Comparison of ENCODE assay signal across 8 cellular contexts in genomic region chr15:67127334-67127664, GRCh38.
A peak's percentile ranks its signal among the peaks of the same experiment; 100 is the strongest.
DNase-seq lines count a peak whose midpoint lies in the region; ATAC-seq, FAIRE-seq and TF ChIP-seq lines count a peak whose summit lies in the region.

No MANE protein-coding gene starts in this region.

- no peaks in the 10 kb centered on the region for H3K36me3 ChIP-seq in CD4-positive, alpha-beta memory T cell (ENCODE audit: insufficient read depth, low read length)
- H3K36me3 ChIP-seq in pancreas = no peaks in the 10 kb centered on the region

- H3K9me3 ChIP-seq in CD4-positive, alpha-beta memory T cell (ENCODE audit: control insufficient read depth in 1 of 2, low read length in 2 of 2) = no peaks in the 10 kb centered on the region
- no peaks in the 10 kb centered on the region for H3K9me3 ChIP-seq in pancreas

- peaks cover 10 to 35% of the 10 kb centered on the region in 2 donors for H3K36me3 Mint-ChIP-seq in CD4-positive, alpha-beta memory T cell
- H3K36me3 Mint-ChIP-seq in IgD-negative memory B cell (peaks cover 8% of the 10 kb centered on the region), endothelial cell (ENCODE audit: low read depth, unreplicated experiment) (no peaks in the 10 kb centered on the region)
- peaks cover 18% of the 10 kb centered on the region for H3K36me3 Mint-ChIP-seq in effector memory CD8-positive, alpha-beta T cell (ENCODE audit: insufficient read depth)

- ATAC-seq in effector memory CD8-positive, alpha-beta T cell (replicated peaks) = no peak
- ATAC-seq in pancreas = peak; percentile 10 to 32 (median 20)
- ATAC-seq in HG03571 (IDR thresholded peaks at IDR 0.05; ENCODE audit: unreplicated experiment) = no peak
- no peak for ATAC-seq in HG03442 (IDR thresholded peaks at IDR 0.05; ENCODE audit: unreplicated experiment)

- TF ChIP-seq CTCF in pancreas (IDR thresholded peaks at IDR 0.05) (no peak), endothelial cell (IDR thresholded peaks at IDR 0.05; ENCODE audit: unreplicated experiment) (no peak)

- POLR2A ChIA-PET in CD4-positive, alpha-beta memory T cell (lab: Charles Lee; ENCODE audit: partially characterized antibody) = interaction anchor here (0.6 to 1.4 kb wide), 2 partner anchors 11 to 25 kb away, joined by 3 to 5 read pairs; no protein-coding TSS in a partner anchor

- no peak overlapping the region for H3K27ac ChIP-seq in CD4-positive, alpha-beta memory T cell (ENCODE audit: low read depth, low read length)
- H3K27ac ChIP-seq in pancreas = peak overlapping the region in 3 of 4 donors; percentile 54 to 78 (median 72)

- DNase-seq in CD4-positive, alpha-beta memory T cell = no peak
- DNase-seq in effector memory CD8-positive, alpha-beta T cell = no peak
- no peak for DNase-seq in pancreas
- no peak for DNase-seq in endothelial cell (ENCODE audit: low spot score)
- DNase-seq in SKM-1 treated with dmso at 0.1 percent for 144 hours (lab: John Stamatoyannopoulos, UW; ENCODE audit: unreplicated experiment) = no peak

- H3K4me1 ChIP-seq in CD4-positive, alpha-beta memory T cell (ENCODE audit: insufficient read depth, low read length) = peaks cover 96% of the 10 kb centered on the region
- peaks cover 31 to 53% (median 34%) of the 10 kb centered on the region in 3 donors for H3K4me1 ChIP-seq in pancreas

- intact Hi-C loops in CD4-positive, alpha-beta memory T cell (cut with micrococcal nuclease) = no loop called here
- intact Hi-C loops in pancreas (cut with DNase I) = no loop called here

- peaks cover 64 to 94% (median 82%) of the 10 kb centered on the region in 4 donors for H3K4me1 Mint-ChIP-seq in CD4-positive, alpha-beta memory T cell
- H3K4me1 Mint-ChIP-seq in IgD-negative memory B cell (peaks cover 46 to 68% (median 62%) of the 10 kb centered on the region in 3 donors), endothelial cell (ENCODE audit: unreplicated experiment) (peaks cover 5% of the 10 kb centered on the region)
- peaks cover 57 to 72% of the 10 kb centered on the region in 2 donors for H3K4me1 Mint-ChIP-seq in effector memory CD8-positive, alpha-beta T cell (ENCODE audit: low read depth in 2 of 2)

- H3K9me3 Mint-ChIP-seq in CD4-positive, alpha-beta memory T cell = no peaks in the 10 kb centered on the region
- H3K9me3 Mint-ChIP-seq in IgD-negative memory B cell = no peaks in the 10 kb centered on the region
- no peaks in the 10 kb centered on the region for H3K9me3 Mint-ChIP-seq in effector memory CD8-positive, alpha-beta T cell
- no peaks in the 10 kb centered on the region for H3K9me3 Mint-ChIP-seq in endothelial cell (ENCODE audit: unreplicated experiment)

- peak overlapping the region in 2 of 8 donors; percentile 19 to 70 for H3K4me3 Mint-ChIP-seq in CD4-positive, alpha-beta memory T cell
- H3K4me3 Mint-ChIP-seq in IgD-negative memory B cell = peak overlapping the region in 1 of 4 donors; percentile 50
- H3K4me3 Mint-ChIP-seq in effector memory CD8-positive, alpha-beta T cell = no peak overlapping the region
- H3K4me3 Mint-ChIP-seq in endothelial cell (ENCODE audit: unreplicated experiment) = no peak overlapping the region

- CTCF ChIA-PET in CD4-positive, alpha-beta memory T cell (lab: Charles Lee; ENCODE audit: partially characterized antibody) = no interaction called here

- peak overlapping the region; percentile 74 to 92 (median 84) for H3K27ac Mint-ChIP-seq in CD4-positive, alpha-beta memory T cell
- H3K27ac Mint-ChIP-seq in IgD-negative memory B cell (peak overlapping the region in 2 of 3 donors; percentile 18 to 85), endothelial cell (ENCODE audit: unreplicated experiment) (no peak overlapping the region)
- peak overlapping the region; percentile 93 to 100 for H3K27ac Mint-ChIP-seq in effector memory CD8-positive, alpha-beta T cell

- no peak overlapping the region for H3K4me3 ChIP-seq in CD4-positive, alpha-beta memory T cell (ENCODE audit: low read length in 2 of 2)
- no peak overlapping the region for H3K4me3 ChIP-seq in pancreas

- no peak for FAIRE-seq in pancreas (lab: Jason Lieb, UNC)

- no peaks in the 10 kb centered on the region for H3K27me3 Mint-ChIP-seq in CD4-positive, alpha-beta memory T cell
- H3K27me3 Mint-ChIP-seq in IgD-negative memory B cell (no peaks in the 10 kb centered on the region), endothelial cell (ENCODE audit: unreplicated experiment) (peaks cover 5% of the 10 kb centered on the region)
- no peaks in the 10 kb centered on the region for H3K27me3 Mint-ChIP-seq in effector memory CD8-positive, alpha-beta T cell

- 37% methylated on average over 5 of the region's 5 CpGs for WGBS in pancreas, 2 donors

- no peaks in the 10 kb centered on the region for H3K27me3 ChIP-seq in CD4-positive, alpha-beta memory T cell (ENCODE audit: insufficient read depth, low read length)
- H3K27me3 ChIP-seq in pancreas = no peaks in the 10 kb centered on the region

Comparison
In these comparisons a context has a peak if more than half of its experiments do, and no peak if none do; other contexts are left out.
1. ATAC-seq: peak in pancreas (4 of 4); none in effector memory CD8-positive, alpha-beta T cell (single experiment), HG03571 (single experiment) and HG03442 (single experiment).